Comparison of ENCODE assay signal across 9 cellular contexts in the genomic region with DNA sequence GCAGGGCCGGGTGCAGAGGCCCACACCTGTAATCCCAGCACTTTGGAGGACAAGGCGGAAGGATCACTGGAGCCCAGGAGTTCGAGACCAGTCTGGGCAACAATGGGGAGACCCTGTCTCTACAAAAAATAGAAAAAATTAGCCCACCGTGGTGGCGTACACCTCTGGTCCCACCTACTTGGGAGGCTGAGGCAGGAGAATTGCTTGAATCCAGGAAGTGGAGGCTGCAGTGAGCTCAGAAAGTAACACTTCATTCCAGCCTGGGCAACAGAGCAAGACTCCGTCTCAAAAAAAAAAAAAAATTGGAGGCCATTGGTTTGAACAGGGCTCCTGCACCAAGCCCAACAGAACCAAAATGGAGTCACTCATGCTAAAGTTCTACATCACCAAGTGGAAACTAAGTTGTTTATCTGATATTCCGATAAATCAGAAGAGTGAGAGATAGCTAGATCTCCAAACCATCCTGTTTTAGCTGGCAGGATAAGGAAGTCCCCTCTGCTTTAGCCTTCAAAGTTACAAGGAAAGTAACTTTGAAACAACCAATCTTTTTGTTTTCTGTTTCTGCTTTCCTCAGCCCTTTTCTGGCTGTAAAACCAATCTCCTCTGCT. TPM values are rescaled to one million over a fixed set of nuclear protein-coding genes. Genes with fewer than 3 reads are reported as not detected.
DNase-seq lines count a peak whose midpoint lies in the region; ATAC-seq, FAIRE-seq and TF ChIP-seq lines count a peak whose summit lies in the region.
"Had no signal": no experiment of that assay in that cellular context is flagged by ENCODE, and none has a peak within 500 bp of the region (broad histone marks: within the 10 kb centered on the region; RNA-seq: fewer than 3 reads in every experiment).

No MANE protein-coding gene starts in this region.

- intact Hi-C loops in esophagus muscularis mucosa (cut with DNase I): no loop called here

- H3K36me3 ChIP-seq in SU-DHL-6 (ENCODE audit: low read length) (no peaks in the 10 kb centered on the region), esophagus muscularis mucosa (peaks cover 7 to 8% (median 8%) of the 10 kb centered on the region in 4 donors), skeletal muscle satellite cell (ENCODE audit: insufficient read depth, low read length) (peaks cover 8% of the 10 kb centered on the region)

- H2BK15ac ChIP-seq in H9 (ENCODE audit: low read depth, low read length): no peak overlapping the region

- H3K27ac ChIP-seq in H9 (ENCODE audit: insufficient read length, low read depth, low read length) (no peak overlapping the region), SU-DHL-6 (ENCODE audit: low read depth, low read length) (no peak overlapping the region), esophagus muscularis mucosa (replicated peaks in 1 of 4) (peak overlapping the region; percentile 92 to 99 (median 97))

- peaks cover 28% of the 10 kb centered on the region in 2 experiments for H3K4me1 Mint-ChIP-seq in H9

- no peak overlapping the region for H3K14ac ChIP-seq in H9 (ENCODE audit: insufficient read depth, low read length)

- H3K4me1 ChIP-seq in H9 (ENCODE audit: insufficient read depth, low read length) (no peaks in the 10 kb centered on the region), esophagus muscularis mucosa (peaks cover 17 to 43% (median 29%) of the 10 kb centered on the region in 4 donors), skeletal muscle satellite cell (ENCODE audit: control insufficient read depth, insufficient read depth, low read length) (peaks cover 13% of the 10 kb centered on the region)

- peak overlapping the region; percentile 91 to 96 for H3K4me3 Mint-ChIP-seq in H9

- H3K56ac ChIP-seq in H9 (ENCODE audit: insufficient read length, low read depth, low read length): no peak overlapping the region

- no peak overlapping the region for H2BK5ac ChIP-seq in H9 (ENCODE audit: insufficient read length, low read length)

- H3K4me2 ChIP-seq in H9 (ENCODE audit: insufficient read depth, insufficient read length, low read length) (peak overlapping the region; percentile 77), SU-DHL-6 (ENCODE audit: low read depth, low read length, poor library complexity, severe bottlenecking) (peak overlapping the region; percentile 73), skeletal muscle satellite cell (ENCODE audit: low read length) (peak overlapping the region; percentile 91)

- no peak overlapping the region for H3K23ac ChIP-seq in H9 (ENCODE audit: insufficient read length, low read depth, low read length)

- H3K18ac ChIP-seq in H9 (ENCODE audit: insufficient read length, low read depth, low read length): no peak overlapping the region

- H3K23me2 ChIP-seq in H9 (ENCODE audit: insufficient read length, low read depth, low read length, poor library complexity, severe bottlenecking): peaks cover 17% of the 10 kb centered on the region

- peak overlapping the region; percentile 60 for H3K4me3 ChIP-seq in SU-DHL-6 (ENCODE audit: insufficient read depth, low read length, poor library complexity, severe bottlenecking)
- no peak overlapping the region for H3K4me3 ChIP-seq in esophagus muscularis mucosa
- H3K4me3 ChIP-seq in skeletal muscle satellite cell (ENCODE audit: low read length): peak overlapping the region; percentile 90

- H2AFZ ChIP-seq in H9 (ENCODE audit: low read length): no peak overlapping the region
- H2AFZ ChIP-seq in SU-DHL-6 (ENCODE audit: low read depth, low read length, severe bottlenecking): peak overlapping the region; percentile 59

- H3K9ac ChIP-seq in H9 (ENCODE audit: extremely low read depth, insufficient read length, low read length) (no peak overlapping the region), SU-DHL-6 (ENCODE audit: low read length) (peak overlapping the region; percentile 66), skeletal muscle satellite cell (ENCODE audit: low read depth, low read length) (peak overlapping the region; percentile 93)

- H3K9me3 Mint-ChIP-seq in H9: no peaks in the 10 kb centered on the region; a peak in 1 of 5 replicates

- H4K91ac ChIP-seq in H9 (ENCODE audit: insufficient read length, low read depth, low read length): no peak overlapping the region

- DNase-seq in H9 (no peak), esophagus muscularis mucosa (ENCODE audit: extremely low spot score) (no peak), NCI-H1436 treated with DMSO at 0.1 percent for 48 hours (lab: John Stamatoyannopoulos, UW) (no peak), NCI-H187 treated with DMSO at 0.1 percent for 48 hours (lab: John Stamatoyannopoulos, UW) (no peak), urothelium cell line (ENCODE audit: low spot score) (no peak)

- no peaks in the 10 kb centered on the region for H3K9me2 ChIP-seq in SU-DHL-6 (replicated peaks; ENCODE audit: insufficient read depth, low read length)

- TF ChIP-seq CTCF in H9 (conservative IDR thresholded peaks at IDR 0.05): no peak
- TF ChIP-seq CTCF in SU-DHL-6 (IDR thresholded peaks at IDR 0.05; ENCODE audit: insufficient read depth, low read length, poor library complexity, severe bottlenecking): no peak
- TF ChIP-seq CTCF in esophagus muscularis mucosa (IDR thresholded peaks at IDR 0.05): no peak

- no peak overlapping the region for H2BK120ac ChIP-seq in H9 (ENCODE audit: low read depth, low read length, poor library complexity, severe bottlenecking)

- H4K20me1 ChIP-seq in H9 (ENCODE audit: control insufficient read depth, insufficient read depth, insufficient read length) (no peaks in the 10 kb centered on the region), SU-DHL-6 (ENCODE audit: low read depth, low read length) (no peaks in the 10 kb centered on the region)

- H3K9me3 ChIP-seq in H9 (ENCODE audit: control insufficient read depth, low read depth, low read length) (no peaks in the 10 kb centered on the region), SU-DHL-6 (ENCODE audit: insufficient read depth, low read length) (peaks cover 6% of the 10 kb centered on the region; the same call in 1 of the 2 replicates), esophagus muscularis mucosa (no peaks in the 10 kb centered on the region), skeletal muscle satellite cell (replicated peaks; ENCODE audit: low read length) (no peaks in the 10 kb centered on the region)

- no peak overlapping the region for H2BK12ac ChIP-seq in H9 (ENCODE audit: insufficient read length, low read depth, low read length)

- H3K27me3 Mint-ChIP-seq in H9 (ENCODE audit: low read depth): no peaks in the 10 kb centered on the region

- ATAC-seq in GM18511 (IDR thresholded peaks at IDR 0.05; ENCODE audit: unreplicated experiment): no peak

- no peak overlapping the region for H4K5ac ChIP-seq in H9 (ENCODE audit: insufficient read length, low read depth, low read length)

- H3K79me1 ChIP-seq in H9 (ENCODE audit: insufficient read depth, low read depth, low read length, poor library complexity, severe bottlenecking): peaks cover 4% of the 10 kb centered on the region

- peaks cover 27% of the 10 kb centered on the region for H3F3A ChIP-seq in SU-DHL-6 (ENCODE audit: insufficient read depth)

- H3K27me3 ChIP-seq in H9 (ENCODE audit: insufficient read depth, low read length): no peaks in the 10 kb centered on the region
- H3K27me3 ChIP-seq in SU-DHL-6 (ENCODE audit: low read length): no peaks in the 10 kb centered on the region
- H3K27me3 ChIP-seq in esophagus muscularis mucosa: no peaks in the 10 kb centered on the region
- no peaks in the 10 kb centered on the region for H3K27me3 ChIP-seq in skeletal muscle satellite cell (ENCODE audit: control insufficient read depth, insufficient read depth, low read length)
- H3K27me3 ChIP-seq: cardiac muscle cell had no signal

- no peak overlapping the region for H4K8ac ChIP-seq in H9 (replicated peaks; ENCODE audit: insufficient read length, low read depth, low read length)

- WGBS in H9 (ENCODE audit: extremely low coverage, insufficient read length, low lambda C conversion rate): no CpG with 5 or more reads among the region's 7 CpGs
- 82% methylated on average over 7 of the region's 7 CpGs for WGBS in esophagus muscularis mucosa

- H3K79me2 ChIP-seq in H9 (ENCODE audit: insufficient read depth, low read length) (no peaks in the 10 kb centered on the region), SU-DHL-6 (ENCODE audit: insufficient read depth, low read length) (peaks cover 19% of the 10 kb centered on the region)

- H3K4ac ChIP-seq in H9 (ENCODE audit: low read depth, low read length): no peak overlapping the region

- peaks cover 0 to 10% (median 6%) of the 10 kb centered on the region in 3 experiments; a peak in 6 of 7 replicates for H3K36me3 Mint-ChIP-seq in H9 (ENCODE audit: insufficient read depth in 1 of 3, low read depth in 3 of 3)

- H2BK20ac ChIP-seq in H9 (ENCODE audit: low read depth, low read length, poor library complexity, severe bottlenecking): no peak overlapping the region

- FAIRE-seq in urothelium cell line (lab: Jason Lieb, UNC): no peak

- no peak overlapping the region for H2AK5ac ChIP-seq in H9 (ENCODE audit: insufficient read length, low read length)

- H3K27ac Mint-ChIP-seq in H9: peak overlapping the region in 2 of 3 experiments; percentile 96 to 98; a peak in 5 of 7 replicates

- TF ChIP-seq EP300 in esophagus muscularis mucosa (IDR thresholded peaks at IDR 0.05): no peak

- no peak overlapping the region for H3T11ph ChIP-seq in H9 (ENCODE audit: low read length)

- TF ChIP-seq POLR2A in esophagus muscularis mucosa (IDR thresholded peaks at IDR 0.05; ENCODE audit: low read depth): no peak

RNA-seq across cellular contexts. Expression of a gene that starts 0.8 kb away (rescaled TPM):
- 42.2 and 47.5 TPM in 2 replicates for total RNA-seq in H9 (2021)
- 10 to 100 TPM; 42.2 to 64.5 (median 59.5) TPM for total RNA-seq in esophagus muscularis mucosa
- 9.6 and 10.1 TPM in 2 replicates for total RNA-seq in skeletal muscle satellite cell (2012; rRNA removed)

RNA-seq across cellular contexts. Expression of a gene that starts 12.8 kb away (rescaled TPM):
- total RNA-seq in H9 (2021): 26.2 and 27.5 TPM in 2 replicates
- 100 to 1,000 TPM in 1 of 4 donors, 10 to 100 TPM in 3; 67.7 to 103 (median 80.2) TPM for total RNA-seq in esophagus muscularis mucosa
- 15.0 and 15.5 TPM in 2 replicates for total RNA-seq in skeletal muscle satellite cell (2012; rRNA removed)

RNA-seq across cellular contexts. Expression of a gene that starts 51.8 kb away (rescaled TPM):
- total RNA-seq in H9 (2021) (2.8 and 3.2 TPM in 2 replicates), esophagus muscularis mucosa (10 to 100 TPM in 2 of 4 donors, 1 to 10 TPM in 2; 8.2 to 10.8 (median 9.6) TPM)
- total RNA-seq in skeletal muscle satellite cell (2012; rRNA removed): 7.4 and 10.1 TPM in 2 replicates

Comparison
In these comparisons a context has a peak if more than half of its experiments do, and no peak if none do; other contexts are left out.
1. H3K27ac ChIP-seq: peak in esophagus muscularis mucosa (4 of 4); none in H9 (single experiment) and SU-DHL-6 (single experiment).
2. H3K4me3 ChIP-seq: peak in SU-DHL-6 (single experiment) and skeletal muscle satellite cell (single experiment); none in esophagus muscularis mucosa (0 of 4).
3. Peak in every context shown above with its lines, with median percentiles within 50 percentile points of each other: H3K4me2 ChIP-seq.